Comparison of ENCODE assay signal across 15 cellular contexts in genomic region chr3:133856316-133856715, GRCh38.
"Had no signal": no experiment of that assay in that cellular context is flagged by ENCODE, and none has a peak within 500 bp of the region (broad histone marks: within the 10 kb centered on the region; RNA-seq: fewer than 3 reads in every experiment).

No MANE protein-coding gene starts in this region.

- H3K27ac ChIP-seq: cardiac muscle cell, coronary artery, pancreas, WERI-Rb-1 had no signal

- H3K4me3 ChIP-seq: cardiac muscle cell, coronary artery, pancreas had no signal

- H3K27me3 ChIP-seq: cardiac muscle cell, pancreas had no signal

- H3K9me3 ChIP-seq: pancreas had no signal

- DNase-seq: activated CD4-positive, alpha-beta memory T cell treated with anti-CD3 and anti-CD28 coated beads, Interleukin-2, amount 10 ng/mL, durations not matched to agents 7 days and 5 days; activated CD4-positive, alpha-beta T cell treated with anti-CD3 and anti-CD28 coated beads for 36 hours; activated gamma-delta T cell treated with Interleukin-2 at 50 U/mL for 16 hours; activated naive CD8-positive, alpha-beta T cell treated with anti-CD3 and anti-CD28 coated beads for 36 hours; activated T-cell treated with anti-CD3 and anti-CD28 coated beads, Interleukin-2, amount 50 U/mL, for 48 hours; effector CD4-positive, alpha-beta T cell; hypothalamus; pancreas; stimulated activated CD4-positive, alpha-beta T cell treated with anti-CD3 and anti-CD28 coated beads, Interleukin-4, amount 100 ng/mL, for 1 hour; stimulated activated CD8-positive, alpha-beta memory T cell treated with anti-CD3 and anti-CD28 coated beads, Interleukin-4, amount 100 ng/mL, for 48 hours; stimulated activated naive CD8-positive, alpha-beta T cell treated with anti-CD3 and anti-CD28 coated beads, Interleukin-15, Interleukin-2, amounts not matched to agents 100 U/mL and 50 U/mL, for 24 hours; T1000; WERI-Rb-1 had no signal

- H3K4me1 ChIP-seq: pancreas had no signal

- H3K36me3 ChIP-seq: cardiac muscle cell, pancreas, WERI-Rb-1 had no signal
